22 cellular contexts compared by ENCODE assay signal in genomic region chr9:135847833-135848232, GRCh38.
"Had no signal": no experiment of that assay in that cellular context is flagged by ENCODE, and none has a peak within 500 bp of the region (broad histone marks: within the 10 kb centered on the region; RNA-seq: fewer than 3 reads in every experiment).

No MANE protein-coding gene starts in this region.

- ATAC-seq: foreskin keratinocyte, heart right ventricle, left lung, right lobe of liver had no signal

- DNase-seq: activated CD4-positive, alpha-beta memory T cell treated with anti-CD3 and anti-CD28 coated beads, Interleukin-2, amount 10 ng/mL, durations not matched to agents 7 days and 5 days; activated CD4-positive, alpha-beta T cell treated with anti-CD3 and anti-CD28 coated beads, Interleukin-2, amount 10 ng/mL, durations not matched to agents 24 days and 14 days; activated CD4-positive, CD25-positive, alpha-beta regulatory T cell treated with anti-CD3 and anti-CD28 coated beads, Interleukin-2, amount 50 U/mL, for 72 hours; activated CD8-positive, alpha-beta memory T cell treated with anti-CD3 and anti-CD28 coated beads, Interleukin-2, amount 50 U/mL, for 48 hours; activated gamma-delta T cell treated with Interleukin-2 at 50 U/mL for 16 hours; activated naive CD4-positive, alpha-beta T cell treated with anti-CD3 and anti-CD28 coated beads, Interleukin-2, amount 50 U/mL, for 16 hours; activated T-cell treated with anti-CD3 and anti-CD28 coated beads, Interleukin-2, amount 50 U/mL, for 24 hours; amniotic stem cell; central memory CD4-positive, alpha-beta T cell; foreskin keratinocyte; heart right ventricle; left lung; mesendoderm; right lobe of liver; stimulated activated CD4-positive, alpha-beta T cell treated with anti-CD3 and anti-CD28 coated beads, Interleukin-2, amount 100 ng/mL, for 48 hours; stimulated activated naive CD4-positive, alpha-beta T cell treated with Interleukin-2 at 50 U/mL for 16 hours; T-helper 1 cell; WERI-Rb-1 had no signal

- H3K27me3 ChIP-seq: breast epithelium, esophagus muscularis mucosa, foreskin keratinocyte, heart right ventricle, left lung, right lobe of liver, tibial nerve had no signal

- H3K36me3 ChIP-seq: breast epithelium, right lobe of liver had no signal

- H3K27ac ChIP-seq: breast epithelium, esophagus muscularis mucosa, foreskin keratinocyte, heart right ventricle, left lung, right lobe of liver, tibial nerve had no signal

- H3K4me1 ChIP-seq: breast epithelium, esophagus muscularis mucosa, foreskin keratinocyte, heart right ventricle, left lung, right lobe of liver, tibial nerve had no signal

- H3K9me3 ChIP-seq: esophagus muscularis mucosa, right lobe of liver had no signal

- H3K4me3 ChIP-seq: breast epithelium, esophagus muscularis mucosa, heart right ventricle, left lung, lung, right lobe of liver, tibial nerve had no signal
